8 cellular contexts compared by ENCODE assay signal in the genomic region with DNA sequence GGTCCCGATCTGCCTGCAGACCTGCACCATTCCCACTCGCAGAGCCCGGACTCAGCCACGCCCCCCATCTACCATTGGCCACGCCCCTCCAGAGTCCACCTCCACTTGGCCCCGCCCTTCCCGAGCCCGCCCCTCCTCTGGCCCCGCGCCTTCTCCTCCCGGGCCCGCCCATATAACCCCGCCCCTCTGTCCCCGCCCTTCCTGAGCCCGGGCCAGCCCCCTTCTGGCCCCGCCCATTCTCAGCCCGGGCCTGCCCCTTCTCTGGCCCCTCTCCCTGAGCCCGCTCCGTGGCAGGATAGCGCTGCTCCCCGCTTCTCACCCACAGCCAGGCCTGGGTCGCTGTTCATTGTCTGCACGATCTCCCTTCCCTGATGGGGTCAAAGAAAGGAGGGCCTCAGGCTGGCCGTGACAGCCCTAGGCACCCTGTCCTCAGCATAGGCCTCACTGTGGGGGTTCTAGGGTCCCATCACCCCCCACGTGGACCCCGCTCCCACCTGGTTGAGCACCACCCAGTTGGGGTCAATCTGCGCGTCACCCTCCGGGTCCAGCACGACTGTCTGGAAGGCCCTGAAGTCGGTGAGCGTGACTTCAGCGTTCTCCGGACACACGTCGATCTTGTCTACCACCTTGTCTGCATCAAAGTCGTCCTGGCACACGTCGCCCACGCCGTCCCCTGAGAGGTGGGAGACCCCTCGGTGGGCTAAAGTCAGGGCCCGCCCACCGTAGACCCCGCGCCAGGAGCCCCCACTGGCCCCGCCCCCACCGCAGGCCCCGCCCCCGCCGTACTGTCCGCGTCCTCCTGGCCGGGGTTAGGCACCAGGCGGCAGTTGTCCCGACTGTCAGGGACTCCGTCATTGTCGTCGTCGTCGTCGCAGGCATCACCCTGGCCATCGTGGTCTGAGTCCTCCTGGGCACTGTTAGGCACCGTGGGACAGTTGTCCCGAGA. TPM values are rescaled to one million over a fixed set of nuclear protein-coding genes. Genes with fewer than 3 reads are reported as not detected.
DNase-seq lines count a peak whose midpoint lies in the region; ATAC-seq and TF ChIP-seq lines count a peak whose summit lies in the region.

No MANE protein-coding gene starts in this region.

- H4K8ac ChIP-seq in mesenchymal stem cell (ENCODE audit: low read length) = no peak overlapping the region

- no peak overlapping the region for H2BK5ac ChIP-seq in mesenchymal stem cell (ENCODE audit: low read depth, low read length, poor library complexity, severe bottlenecking)

- H3K79me1 ChIP-seq in mesenchymal stem cell (replicated peaks; ENCODE audit: low read length, poor library complexity, severe bottlenecking) = no peaks in the 10 kb centered on the region

- H3K9me3 Mint-ChIP-seq in activated CD4-positive, alpha-beta T cell treated with anti-CD3 and anti-CD28 coated beads, Interleukin-2, amount 10 ng/mL, durations not matched to agents 7 days and 5 days = no peaks in the 10 kb centered on the region

- H3K4me1 Mint-ChIP-seq in activated CD4-positive, alpha-beta T cell treated with anti-CD3 and anti-CD28 coated beads, Interleukin-2, amount 10 ng/mL, durations not matched to agents 7 days and 5 days = peaks cover 25% of the 10 kb centered on the region

- H3K4me3 ChIP-seq in GM06990 (replicated peaks; ENCODE audit: low read depth, low read length) (no peak overlapping the region), coronary artery (peak overlapping the region; percentile 54), mesenchymal stem cell (ENCODE audit: insufficient read depth in 1 of 2, low read depth in 1 of 2, low read length in 2 of 2) (peak overlapping the region in 1 of 2 experiments; percentile 56)

- no peak overlapping the region for H3K18ac ChIP-seq in mesenchymal stem cell (ENCODE audit: low read depth in 1 of 2, low read length in 2 of 2)

- H3K14ac ChIP-seq in mesenchymal stem cell (ENCODE audit: low read length in 2 of 2) = no peak overlapping the region

- H3K36me3 ChIP-seq in GM06990 (ENCODE audit: control insufficient read depth, insufficient read depth, low read length) = no peaks in the 10 kb centered on the region
- peaks cover 0 to 3% of the 10 kb centered on the region in 2 experiments for H3K36me3 ChIP-seq in mesenchymal stem cell (ENCODE audit: control insufficient read depth in 1 of 2, insufficient read depth in 2 of 2, low read depth in 1 of 2, low read length in 2 of 2)

- no peak overlapping the region for H2AFZ ChIP-seq in mesenchymal stem cell (ENCODE audit: low read depth, low read length)

- peak overlapping the region in 1 of 2 donors; percentile 48 for H3K27ac ChIP-seq in coronary artery
- H3K27ac ChIP-seq in mesenchymal stem cell (ENCODE audit: low read length, poor library complexity, severe bottlenecking) = no peak overlapping the region

- CTCF ChIA-PET in activated CD4-positive, alpha-beta T cell treated with anti-CD3 and anti-CD28 coated beads, Interleukin-2, amount 10 ng/mL, durations not matched to agents 7 days and 5 days (lab: Charles Lee) = no interaction called here

- DNase-seq in GM06990 (ENCODE audit: extremely low read depth, insufficient read length) (peak; percentile 69), NCI-H2029 (lab: John Stamatoyannopoulos, UW) (peak; percentile 77), coronary artery (ENCODE audit: low spot score) (no peak), mesenchymal stem cell (peak; percentile 59)
- DNase-seq in activated CD4-positive, alpha-beta T cell treated with anti-CD3 and anti-CD28 coated beads, Interleukin-2, amount 10 ng/mL, durations not matched to agents 7 days and 5 days = peak; percentile 56
- peak; percentile 29 to 45 for DNase-seq in stimulated activated CD8-positive, alpha-beta memory T cell treated with anti-CD3 and anti-CD28 coated beads, Interleukin-7, amount 100 ng/mL, for 4 hours (ENCODE audit: low read depth in 2 of 2)

- no peak overlapping the region for H4K91ac ChIP-seq in mesenchymal stem cell (ENCODE audit: low read length)

- no peak overlapping the region for H3K4me3 Mint-ChIP-seq in activated CD4-positive, alpha-beta T cell treated with anti-CD3 and anti-CD28 coated beads, Interleukin-2, amount 10 ng/mL, durations not matched to agents 7 days and 5 days

- no peak overlapping the region for H2BK120ac ChIP-seq in mesenchymal stem cell (ENCODE audit: low read depth, low read length)

- no peak overlapping the region for H2BK12ac ChIP-seq in mesenchymal stem cell (ENCODE audit: low read length in 2 of 2)

- H3K27ac Mint-ChIP-seq in activated CD4-positive, alpha-beta T cell treated with anti-CD3 and anti-CD28 coated beads, Interleukin-2, amount 10 ng/mL, durations not matched to agents 7 days and 5 days = no peak overlapping the region

- H3K36me3 Mint-ChIP-seq in activated CD4-positive, alpha-beta T cell treated with anti-CD3 and anti-CD28 coated beads, Interleukin-2, amount 10 ng/mL, durations not matched to agents 7 days and 5 days (ENCODE audit: low read depth) = peaks cover 3% of the 10 kb centered on the region

- no peak overlapping the region for H3K9ac ChIP-seq in mesenchymal stem cell (ENCODE audit: low read length)

- POLR2A ChIA-PET in activated CD4-positive, alpha-beta T cell treated with anti-CD3 and anti-CD28 coated beads, Interleukin-2, amount 10 ng/mL, durations not matched to agents 7 days and 5 days (lab: Charles Lee) = no interaction called here

- no peak overlapping the region for H2BK15ac ChIP-seq in mesenchymal stem cell (ENCODE audit: low read depth, poor library complexity, severe bottlenecking)

- no peak overlapping the region for H3K4me2 ChIP-seq in mesenchymal stem cell (ENCODE audit: low read length, poor library complexity, severe bottlenecking)

- no peaks in the 10 kb centered on the region for H3K9me3 ChIP-seq in mesenchymal stem cell (ENCODE audit: control insufficient read depth, low read length)

- no peak overlapping the region for H3K4ac ChIP-seq in mesenchymal stem cell (ENCODE audit: low read depth in 1 of 2, low read length in 2 of 2)

- no peak for TF ChIP-seq CTCF in GM06990 (IDR thresholded peaks at IDR 0.05; ENCODE audit: insufficient read depth, low read length, poor library complexity, severe bottlenecking)
- TF ChIP-seq CTCF in coronary artery (IDR thresholded peaks at IDR 0.05) = no peak

- ATAC-seq in HG03571 (IDR thresholded peaks at IDR 0.05; ENCODE audit: unreplicated experiment) = no peak
- ATAC-seq in GM19455 (IDR thresholded peaks at IDR 0.05; ENCODE audit: unreplicated experiment) = no peak

- 20% methylated on average over 63 of the region's 65 CpGs for WGBS in mesenchymal stem cell

- no peak overlapping the region for H2AK5ac ChIP-seq in mesenchymal stem cell (ENCODE audit: low read length, severe bottlenecking)

- peaks cover 30% of the 10 kb centered on the region for H3K4me1 ChIP-seq in mesenchymal stem cell (ENCODE audit: control insufficient read depth, insufficient read depth, low read depth, low read length)

- no peaks in the 10 kb centered on the region; the same call in 1 of the 2 replicates for H3K27me3 ChIP-seq in GM06990 (replicated peaks; ENCODE audit: control insufficient read depth, insufficient read depth, low read length)
- peaks cover 47 to 73% of the 10 kb centered on the region in 2 experiments for H3K27me3 ChIP-seq in mesenchymal stem cell (ENCODE audit: control insufficient read depth in 1 of 2, insufficient read depth in 1 of 2, low read length in 2 of 2)

- H3K27me3 Mint-ChIP-seq in activated CD4-positive, alpha-beta T cell treated with anti-CD3 and anti-CD28 coated beads, Interleukin-2, amount 10 ng/mL, durations not matched to agents 7 days and 5 days = peaks cover 46% of the 10 kb centered on the region

- no peak overlapping the region for H3K23ac ChIP-seq in mesenchymal stem cell (ENCODE audit: low read length in 2 of 2)

RNA-seq across cellular contexts. Expression of a gene that starts 5.7 kb away (rescaled TPM):
- not detected for total RNA-seq in activated CD4-positive, alpha-beta T cell treated with anti-CD3 and anti-CD28 coated beads, Interleukin-2, amount 10 ng/mL, durations not matched to agents 7 days and 5 days
- polyA plus RNA-seq in mesenchymal stem cell (2013, experiment 1 of 2) = not detected
- not detected for polyA plus RNA-seq in mesenchymal stem cell (2013, experiment 2 of 2)

RNA-seq across cellular contexts. Expression of a gene that starts 46.3 kb away (rescaled TPM):
- total RNA-seq in activated CD4-positive, alpha-beta T cell treated with anti-CD3 and anti-CD28 coated beads, Interleukin-2, amount 10 ng/mL, durations not matched to agents 7 days and 5 days = 10 to 100 TPM; 89.4 to 97.3 TPM
- 16.0 TPM for polyA plus RNA-seq in mesenchymal stem cell (2013, experiment 1 of 2)
- polyA plus RNA-seq in mesenchymal stem cell (2013, experiment 2 of 2) = 15.0 TPM
